In the genomic region with DNA sequence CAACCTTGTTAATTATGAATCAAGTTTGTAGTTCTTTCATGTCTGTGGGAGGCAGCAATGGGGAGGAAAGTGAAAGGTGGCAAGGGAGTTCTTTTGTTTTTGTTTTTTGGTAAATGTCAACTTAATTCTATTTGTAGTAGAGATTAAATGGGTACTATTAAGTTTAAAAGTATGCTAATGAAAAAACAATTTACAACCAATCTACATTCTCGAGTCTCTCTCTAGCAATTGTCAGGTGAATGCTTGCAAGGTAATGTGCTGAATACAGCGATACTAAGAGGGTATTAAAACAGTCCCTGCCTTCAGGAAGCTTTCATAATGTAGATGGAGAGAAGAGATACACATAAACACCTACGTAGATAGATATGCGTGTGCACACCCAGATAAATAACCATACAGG, we compare ENCODE assay signal across 21 cellular contexts. TPM values are rescaled to one million over a fixed set of nuclear protein-coding genes. Genes with fewer than 3 reads are reported as not detected.
DNase-seq lines count a peak whose midpoint lies in the region; ATAC-seq and TF ChIP-seq lines count a peak whose summit lies in the region.
"Had no signal": no experiment of that assay in that cellular context is flagged by ENCODE, and none has a peak within 500 bp of the region (broad histone marks: within the 10 kb centered on the region; RNA-seq: fewer than 3 reads in every experiment).

No MANE protein-coding gene starts in this region.

- no peaks in the 10 kb centered on the region for H3K27me3 ChIP-seq in OCI-LY3 (ENCODE audit: low read depth, low read length)
- H3K27me3 ChIP-seq in thyroid gland: no peaks in the 10 kb centered on the region

- H3K4me3 ChIP-seq in OCI-LY3 (ENCODE audit: low read length) (no peak overlapping the region; the same call in 1 of the 2 replicates), mesodermal cell (ENCODE audit: extremely low read depth, insufficient read depth, low read length, poor library complexity, severe bottlenecking) (no peak overlapping the region), thyroid gland (replicated peaks in 1 of 3) (no peak overlapping the region)
- H3K4me3 ChIP-seq: lung, skin epidermis, transverse colon had no signal

- H4K20me1 ChIP-seq in OCI-LY3 (ENCODE audit: insufficient read depth, low read length): peaks cover 15% of the 10 kb centered on the region

- intact Hi-C loops in thyroid gland (cut with DNase I): loop anchor here (10.0 kb wide), 2 partner anchors 141 to 389 kb away; no protein-coding TSS in a partner anchor
- intact Hi-C loops in posterior vena cava (cut with DNase I): loop anchor here (5.0 to 10.0 kb wide), 2 partner anchors 131 to 134 kb away; no protein-coding TSS in a partner anchor

- no peaks in the 10 kb centered on the region for H3K36me3 Mint-ChIP-seq in activated naive CD8-positive, alpha-beta T cell
- H3K36me3 Mint-ChIP-seq in activated naive CD8-positive, alpha-beta T cell treated with anti-CD3 and anti-CD28 coated beads, Interleukin-2, amount 50 U/mL, for 24 hours (ENCODE audit: low read depth): no peaks in the 10 kb centered on the region
- H3K36me3 Mint-ChIP-seq: CD8-positive, alpha-beta T cell had no signal

- no peaks in the 10 kb centered on the region for H3K9me3 Mint-ChIP-seq in activated naive CD8-positive, alpha-beta T cell (ENCODE audit: low read depth)
- no peaks in the 10 kb centered on the region for H3K9me3 Mint-ChIP-seq in activated naive CD8-positive, alpha-beta T cell treated with anti-CD3 and anti-CD28 coated beads, Interleukin-2, amount 50 U/mL, for 24 hours
- H3K9me3 Mint-ChIP-seq: CD8-positive, alpha-beta T cell; T-helper 2 cell treated with Interferon-gamma antibody and Interleukin-4, amounts not matched to agents 5 μg/mL and 100 μg/mL, for 36 hours had no signal

- peaks cover 31% of the 10 kb centered on the region for H3K79me2 ChIP-seq in OCI-LY3 (ENCODE audit: low read length)

- no peak overlapping the region for H3K9ac ChIP-seq in OCI-LY3 (ENCODE audit: low read length)

- WGBS in mesodermal cell (ENCODE audit: insufficient coverage in 2 of 2), 2 experiments: no CpG with 5 or more reads among the region's 4 CpGs
- 83 to 84% methylated on average over 4 of the region's 4 CpGs for WGBS in thyroid gland, 2 donors

- H3K27ac Mint-ChIP-seq in activated naive CD8-positive, alpha-beta T cell: no peak overlapping the region
- no peak overlapping the region for H3K27ac Mint-ChIP-seq in activated naive CD8-positive, alpha-beta T cell treated with anti-CD3 and anti-CD28 coated beads, Interleukin-2, amount 50 U/mL, for 24 hours
- H3K27ac Mint-ChIP-seq: CD8-positive, alpha-beta T cell; T-helper 2 cell treated with Interferon-gamma antibody and Interleukin-4, amounts not matched to agents 5 μg/mL and 100 μg/mL, for 36 hours had no signal

- H3K4me1 ChIP-seq in OCI-LY3 (ENCODE audit: low read length) (peaks cover 47% of the 10 kb centered on the region), mesodermal cell (ENCODE audit: control insufficient read depth, insufficient read depth, low read length, poor library complexity, severe bottlenecking) (peaks cover 43% of the 10 kb centered on the region), thyroid gland (peaks cover 42 to 44% of the 10 kb centered on the region in 2 donors)

- TF ChIP-seq POLR2A in thyroid gland (IDR thresholded peaks at IDR 0.05): no peak

- H3K27ac ChIP-seq in OCI-LY3 (ENCODE audit: low read length): no peak overlapping the region
- peak overlapping the region; percentile 54 for H3K27ac ChIP-seq in mesodermal cell (ENCODE audit: low read depth, low read length, severe bottlenecking)
- peak overlapping the region; percentile 12 to 98 (median 88) for H3K27ac ChIP-seq in thyroid gland
- H3K27ac ChIP-seq: WERI-Rb-1 had no signal

- H3K27me3 Mint-ChIP-seq in activated naive CD8-positive, alpha-beta T cell: peaks cover 23% of the 10 kb centered on the region
- H3K27me3 Mint-ChIP-seq in activated naive CD8-positive, alpha-beta T cell treated with anti-CD3 and anti-CD28 coated beads, Interleukin-2, amount 50 U/mL, for 24 hours: peaks cover 36% of the 10 kb centered on the region

- H3K4me2 ChIP-seq in OCI-LY3 (ENCODE audit: low read length): peak overlapping the region; percentile 92

- H3K36me3 ChIP-seq in OCI-LY3 (replicated peaks; ENCODE audit: low read depth, low read length) (peaks cover 17% of the 10 kb centered on the region), mesodermal cell (ENCODE audit: control insufficient read depth, insufficient read depth, low read length) (peaks cover 7% of the 10 kb centered on the region), thyroid gland (no peaks in the 10 kb centered on the region)
- H3K36me3 ChIP-seq: transverse colon, WERI-Rb-1 had no signal

- no peak for DNase-seq in activated naive CD8-positive, alpha-beta T cell treated with anti-CD3 and anti-CD28 coated beads, Interleukin-2, amount 50 U/mL, for 24 hours
- DNase-seq in thyroid gland (no peak), posterior vena cava (ENCODE audit: low spot score) (no peak), occipital lobe (lab: John Stamatoyannopoulos, UW) (no peak), NCI-H82 treated with DMSO at 0.1 percent for 48 hours (lab: John Stamatoyannopoulos, UW; ENCODE audit: unreplicated experiment) (no peak)
- DNase-seq: activated T-cell treated with anti-CD3 and anti-CD28 coated beads, Interleukin-2, amount 50 U/mL, for 48 hours; CD8-positive, alpha-beta T cell; DMS79; Karpas-422; kidney; NCI-H1930; NCI-H345; stimulated activated naive CD4-positive, alpha-beta T cell treated with Interleukin-2 at 50 U/mL for 16 hours; transverse colon; WERI-Rb-1 had no signal

- peak overlapping the region; percentile 14 for H3K4me3 Mint-ChIP-seq in activated naive CD8-positive, alpha-beta T cell
- no peak overlapping the region for H3K4me3 Mint-ChIP-seq in activated naive CD8-positive, alpha-beta T cell treated with anti-CD3 and anti-CD28 coated beads, Interleukin-2, amount 50 U/mL, for 24 hours

- H3K4me1 Mint-ChIP-seq in activated naive CD8-positive, alpha-beta T cell (ENCODE audit: low read depth): peaks cover 26% of the 10 kb centered on the region
- H3K4me1 Mint-ChIP-seq in activated naive CD8-positive, alpha-beta T cell treated with anti-CD3 and anti-CD28 coated beads, Interleukin-2, amount 50 U/mL, for 24 hours: peaks cover 32% of the 10 kb centered on the region

- no peak for TF ChIP-seq CTCF in OCI-LY3 (IDR thresholded peaks at IDR 0.05; ENCODE audit: low read depth, low read length)
- TF ChIP-seq CTCF in thyroid gland (IDR thresholded peaks at IDR 0.05): no peak

- no peak for ATAC-seq in activated naive CD8-positive, alpha-beta T cell treated with anti-CD3 and anti-CD28 coated beads, Interleukin-2, amount 50 U/mL, for 24 hours
- ATAC-seq: CD8-positive, alpha-beta T cell had no signal

- H2AFZ ChIP-seq in OCI-LY3 (ENCODE audit: low read depth, low read length): no peak overlapping the region

- no peaks in the 10 kb centered on the region for H3K9me3 ChIP-seq in OCI-LY3 (ENCODE audit: insufficient read depth, low read length)
- no peaks in the 10 kb centered on the region for H3K9me3 ChIP-seq in mesodermal cell (ENCODE audit: control insufficient read depth, low read length)
- H3K9me3 ChIP-seq in thyroid gland: no peaks in the 10 kb centered on the region
- H3K9me3 ChIP-seq: transverse colon had no signal

RNA-seq across cellular contexts. Expression of a gene that starts 1.6 kb away (rescaled TPM):
- 117 TPM for polyA plus RNA-seq in mesodermal cell (2013, experiment 1 of 2)
- 92.4 TPM for polyA plus RNA-seq in mesodermal cell (2013, experiment 2 of 2)
- total RNA-seq in thyroid gland (10 to 100 TPM; 10.1 to 34.6 (median 13.0) TPM), posterior vena cava (10 to 100 TPM; 13.7 to 18.8 TPM), occipital lobe (435 TPM)

Comparison
In these comparisons a context has a peak if more than half of its experiments do, and no peak if none do; other contexts are left out.
1. RNA of a gene that starts 1.6 kb away (total RNA-seq): 435 TPM in occipital lobe (single experiment); 13.7 to 18.8 TPM in posterior vena cava and 10.1 to 34.6 TPM in thyroid gland; every median in the first group is over 10 times any median in the second.